22 cellular contexts compared by ENCODE assay signal in genomic region chr15:46708226-46708625, GRCh38.
"Had no signal": no experiment of that assay in that cellular context is flagged by ENCODE, and none has a peak within 500 bp of the region (broad histone marks: within the 10 kb centered on the region; RNA-seq: fewer than 3 reads in every experiment).

No MANE protein-coding gene starts in this region.

- H3K4me1 ChIP-seq: esophagus muscularis mucosa, gastrocnemius medialis, heart right ventricle, stomach, transverse colon had no signal

- DNase-seq: dorsolateral prefrontal cortex; effector CD8-positive, alpha-beta T cell; gastrocnemius medialis; heart right ventricle; immature natural killer cell; left colon; left ventricle myocardium superior; mesendoderm; mucosa of descending colon; naive thymus-derived CD8-positive, alpha-beta T cell; posterior cingulate gyrus; stimulated activated CD4-positive, alpha-beta T cell treated with anti-CD3 and anti-CD28 coated beads, Interleukin-12 subunit alpha, Interleukin-12 subunit beta, amount 100 ng/mL, for 4 hours; stimulated activated naive CD4-positive, alpha-beta T cell; stomach; substantia nigra; transverse colon had no signal

- H3K9me3 ChIP-seq: gastrocnemius medialis, mucosa of descending colon, thoracic aorta, transverse colon had no signal

- H3K36me3 ChIP-seq: esophagus muscularis mucosa, gastrocnemius medialis, heart right ventricle, stomach, thoracic aorta, transverse colon had no signal

- H3K4me3 ChIP-seq: coronary artery, dorsolateral prefrontal cortex, esophagus muscularis mucosa, gastrocnemius medialis, heart right ventricle, lung, mucosa of descending colon, skin epidermis, stomach, thoracic aorta, transverse colon had no signal

- H3K27me3 ChIP-seq: dorsolateral prefrontal cortex, esophagus muscularis mucosa, gastrocnemius medialis, heart right ventricle, stomach, transverse colon had no signal

- ATAC-seq: gastrocnemius medialis; heart right ventricle; left colon; left ventricle myocardium superior; mucosa of descending colon; naive thymus-derived CD8-positive, alpha-beta T cell; sciatic nerve had no signal

- H3K27ac ChIP-seq: coronary artery, esophagus muscularis mucosa, gastrocnemius medialis, heart right ventricle, skin epidermis, stomach, thoracic aorta, transverse colon had no signal
